ENCODE assay signal across 26 cellular contexts in the genomic region with DNA sequence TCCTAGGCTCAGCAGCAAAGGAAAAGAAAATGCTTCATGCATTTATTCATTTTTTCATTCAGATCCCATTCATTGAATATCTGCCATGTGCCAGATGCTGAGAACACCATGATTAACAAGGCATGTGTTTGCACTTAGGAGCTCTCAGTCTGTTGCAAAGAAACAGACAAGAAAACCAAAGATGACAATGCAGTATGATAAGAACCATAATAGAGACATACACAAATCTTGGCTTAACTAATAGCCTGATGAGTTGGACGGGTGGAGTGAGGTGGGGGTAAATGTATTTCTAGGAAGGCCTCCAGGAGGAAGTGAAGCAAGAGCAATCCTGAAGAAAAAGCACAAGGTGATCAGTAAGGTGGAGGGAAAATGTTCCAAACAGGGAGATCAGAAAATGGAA.
DNase-seq lines count a peak whose midpoint lies in the region; ATAC-seq and TF ChIP-seq lines count a peak whose summit lies in the region.
"Had no signal": no experiment of that assay in that cellular context is flagged by ENCODE, and none has a peak within 500 bp of the region (broad histone marks: within the 10 kb centered on the region; RNA-seq: fewer than 3 reads in every experiment).

No MANE protein-coding gene starts in this region.

- H3K27me3 Mint-ChIP-seq in activated CD4-positive, alpha-beta T cell treated with anti-CD3 and anti-CD28 coated beads, Interleukin-2, amount 10 ng/mL, durations not matched to agents 24 days and 14 days = no peaks in the 10 kb centered on the region

- H3K4me1 ChIP-seq in A673 (ENCODE audit: insufficient read depth, low read length, poor library complexity, severe bottlenecking) = peaks cover 14% of the 10 kb centered on the region

- no peak overlapping the region for H3K27ac ChIP-seq in A673 (ENCODE audit: low read depth, low read length, poor library complexity, severe bottlenecking)
- H3K27ac ChIP-seq: 22Rv1, GM23248, RWPE1, SK-N-MC had no signal

- H3K4me1 Mint-ChIP-seq in activated CD4-positive, alpha-beta T cell treated with anti-CD3 and anti-CD28 coated beads, Interleukin-2, amount 10 ng/mL, durations not matched to agents 24 days and 14 days = no peaks in the 10 kb centered on the region
- H3K4me1 Mint-ChIP-seq: H9 had no signal

- H3K27ac Mint-ChIP-seq in activated CD4-positive, alpha-beta T cell treated with anti-CD3 and anti-CD28 coated beads, Interleukin-2, amount 10 ng/mL, durations not matched to agents 24 days and 14 days = no peak overlapping the region
- H3K27ac Mint-ChIP-seq: H9, HFFc6 had no signal

- no peaks in the 10 kb centered on the region for H3K9me3 ChIP-seq in A673 (ENCODE audit: low read depth, low read length, poor library complexity, severe bottlenecking)

- CTCF ChIA-PET in A673 (lab: Charles Lee) = no interaction called here

- H3K9me3 Mint-ChIP-seq in activated CD4-positive, alpha-beta T cell treated with anti-CD3 and anti-CD28 coated beads, Interleukin-2, amount 10 ng/mL, durations not matched to agents 24 days and 14 days = no peaks in the 10 kb centered on the region
- H3K9me3 Mint-ChIP-seq: HFFc6 had no signal

- intact Hi-C loops in A673 (cut with micrococcal nuclease; ENCODE audit: unreplicated experiment) = no loop called here
- intact Hi-C loops in activated CD4-positive, alpha-beta T cell treated with anti-CD3 and anti-CD28 coated beads, Interleukin-2, amount 10 ng/mL, durations not matched to agents 24 days and 14 days (cut with micrococcal nuclease) = no loop called here

- POLR2A ChIA-PET in A673 (lab: Charles Lee; ENCODE audit: low non-redundant PET) = no interaction called here

- no peaks in the 10 kb centered on the region for H3K36me3 ChIP-seq in A673 (ENCODE audit: insufficient read depth, low read length, poor library complexity, severe bottlenecking)

- TF ChIP-seq CTCF in A673 (conservative IDR thresholded peaks at IDR 0.05; ENCODE audit: low read depth, low read length) = no peak
- no peak for TF ChIP-seq CTCF in fibroblast of pulmonary artery (IDR thresholded peaks at IDR 0.05; ENCODE audit: low read length, missing control alignments)

- H3K36me3 Mint-ChIP-seq in activated CD4-positive, alpha-beta T cell treated with anti-CD3 and anti-CD28 coated beads, Interleukin-2, amount 10 ng/mL, durations not matched to agents 24 days and 14 days (ENCODE audit: low read depth) = no peaks in the 10 kb centered on the region

- ATAC-seq in HG03196 (IDR thresholded peaks at IDR 0.05; ENCODE audit: unreplicated experiment) = no peak
- ATAC-seq: Panc1 had no signal

- DNase-seq in A673 (ENCODE audit: low spot score) (peak; percentile 34), OCI-M1 (lab: John Stamatoyannopoulos, UW) (peak; percentile 32), amniotic epithelial cell (ENCODE audit: low read depth) (peak; percentile 27), fibroblast of pulmonary artery (ENCODE audit: low read depth) (peak; percentile 10)
- DNase-seq in activated effector memory CD4-positive, alpha-beta T cell treated with anti-CD3 and anti-CD28 coated beads, Interleukin-2, amount 50 U/mL, for 16 hours = no peak
- no peak for DNase-seq in activated CD4-positive, alpha-beta T cell treated with anti-CD3 and anti-CD28 coated beads, Interleukin-2, amount 10 ng/mL, durations not matched to agents 24 days and 14 days
- DNase-seq in activated CD8-positive, alpha-beta memory T cell treated with anti-CD3 and anti-CD28 coated beads for 24 hours = no peak
- DNase-seq: ACHN; Calu3; DND-41; GM23248; H9; HFFc6; KG1; MM.1S; NCI-H2029; NCI-H446 treated with DMSO at 0.1 percent for 48 hours; NCI-H526; NCI-H82; NK-92 treated with Interleukin-12 subunit alpha and Interleukin-12 subunit beta, amount 100 ng/mL, for 24 hours; SHP77 had no signal

- no peaks in the 10 kb centered on the region for H3K27me3 ChIP-seq in A673 (replicated peaks; ENCODE audit: insufficient read depth, low read depth, low read length, poor library complexity)

- no peak overlapping the region for H3K4me3 Mint-ChIP-seq in activated CD4-positive, alpha-beta T cell treated with anti-CD3 and anti-CD28 coated beads, Interleukin-2, amount 10 ng/mL, durations not matched to agents 24 days and 14 days
- H3K4me3 Mint-ChIP-seq: H9, HFFc6 had no signal

- BruUV-seq in A673 (replicated peaks; lab: Mats Ljungman, UMichigan) = no TSS peak

- H3K4me3 ChIP-seq in A673 (ENCODE audit: low read depth, low read length, poor library complexity, severe bottlenecking) (no peak overlapping the region), fibroblast of pulmonary artery (replicated peaks; ENCODE audit: low read depth, low read length) (no peak overlapping the region)
- H3K4me3 ChIP-seq: GM23248, SK-N-MC had no signal

Comparison
In these comparisons a context has a peak if more than half of its experiments do, and no peak if none do; other contexts are left out.
1. DNase-seq: peak in A673 (single experiment), OCI-M1 (single experiment), amniotic epithelial cell (single experiment) and fibroblast of pulmonary artery (single experiment); none in activated effector memory CD4-positive, alpha-beta T cell treated with anti-CD3 and anti-CD28 coated beads, Interleukin-2, amount 50 U/mL, for 16 hours (single experiment), activated CD4-positive, alpha-beta T cell treated with anti-CD3 and anti-CD28 coated beads, Interleukin-2, amount 10 ng/mL, durations not matched to agents 24 days and 14 days (single experiment) and activated CD8-positive, alpha-beta memory T cell treated with anti-CD3 and anti-CD28 coated beads for 24 hours (single experiment).